8 cellular contexts compared by ENCODE assay signal in the genomic region with DNA sequence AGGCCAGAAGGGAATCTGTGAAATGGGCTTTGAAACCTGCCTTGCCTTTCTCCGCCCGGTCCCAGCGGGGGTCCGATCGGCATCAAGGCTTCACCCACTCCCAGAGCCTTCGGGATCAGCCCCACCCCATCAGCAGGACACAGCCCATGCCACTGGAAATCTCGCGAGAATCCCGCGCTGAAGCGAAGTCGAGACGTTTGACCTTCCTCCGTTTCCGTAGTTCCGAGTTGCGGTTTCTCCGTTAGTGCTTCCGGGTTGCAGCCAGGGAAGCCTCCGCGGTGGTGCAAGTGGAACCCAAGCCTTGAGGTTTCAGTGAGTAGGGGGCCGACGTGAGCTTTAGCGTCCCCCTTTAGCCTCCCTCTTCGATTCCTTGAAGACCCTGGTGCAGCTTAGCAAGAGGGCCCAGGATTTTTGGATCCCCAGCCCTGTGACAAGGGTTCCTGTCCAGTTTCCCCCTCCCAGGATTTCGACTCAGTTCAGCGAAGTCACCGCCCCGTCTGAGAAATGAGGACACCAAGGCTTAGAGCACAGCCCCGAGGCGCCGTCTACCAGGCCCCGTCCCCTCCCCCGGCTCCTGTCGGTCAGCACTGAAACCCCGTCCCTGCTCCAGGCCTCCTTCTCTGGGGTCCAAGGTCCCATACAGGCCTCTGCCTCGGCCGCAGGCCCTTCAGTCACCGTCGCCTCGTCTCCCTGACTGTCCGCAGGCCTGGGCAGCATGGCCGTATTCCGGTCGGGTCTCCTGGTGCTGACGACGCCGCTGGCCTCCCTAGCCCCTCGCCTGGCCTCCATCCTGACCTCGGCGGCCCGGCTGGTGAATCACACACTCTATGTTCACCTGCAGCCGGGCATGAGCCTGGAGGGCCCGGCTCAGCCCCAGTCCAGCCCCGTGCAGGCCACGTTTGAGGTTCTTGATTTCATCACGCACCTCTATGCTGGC. TPM values are rescaled to one million over a fixed set of nuclear protein-coding genes. Genes with fewer than 3 reads are reported as not detected.
A peak's percentile ranks its signal among the peaks of the same experiment; 100 is the strongest.
DNase-seq lines count a peak whose midpoint lies in the region; ATAC-seq and TF ChIP-seq lines count a peak whose summit lies in the region.

Gene COASY, plus strand, starts transcription at position 241 of the 937 bp plus-strand sequence. Its CDS starts 475 bp downstream, at position 716.

- H3K4me3 ChIP-seq in brain microvascular endothelial cell (ENCODE audit: low read depth, low read length) (peak within 1 kb of the TSS; percentile 87), retinal pigment epithelial cell (ENCODE audit: low read length) (peak within 1 kb of the TSS; percentile 93)

- intact Hi-C loops in Calu3 (cut with micrococcal nuclease; ENCODE audit: unreplicated experiment) = no loop called here

- no peaks in the 10 kb centered on the region for H3K9me3 Mint-ChIP-seq in Calu3 (ENCODE audit: low read depth, unreplicated experiment)

- H3K27ac ChIP-seq in brain microvascular endothelial cell = peak within 1 kb of the TSS; percentile 81

- peaks cover 21% of the 10 kb centered on the region for H3K36me3 ChIP-seq in brain microvascular endothelial cell (replicated peaks)

- BruUV-seq in Calu3 (replicated peaks; lab: Mats Ljungman, UMichigan) = TSS peak; percentile 69

- peak; percentile 98 for DNase-seq in Calu3
- peak; percentile 97 for DNase-seq in NCI-H2171 (lab: John Stamatoyannopoulos, UW)
- peak; percentile 92 for DNase-seq in UCSD-AML1 (lab: John Stamatoyannopoulos, UW; ENCODE audit: unreplicated experiment)
- DNase-seq in brain microvascular endothelial cell = peak; percentile 96
- peak; percentile 98 for DNase-seq in iPS DF 19.7 (ENCODE audit: low read depth, low spot score)
- DNase-seq in retinal pigment epithelial cell (ENCODE audit: low read depth) = peak; percentile 88

- H3K27me3 Mint-ChIP-seq in Calu3 (ENCODE audit: unreplicated experiment) = no peaks in the 10 kb centered on the region

- ATAC-seq in HG02623 (IDR thresholded peaks at IDR 0.05; ENCODE audit: unreplicated experiment) = peak; percentile 58
- ATAC-seq in HG03025 (IDR thresholded peaks at IDR 0.05; ENCODE audit: low FRiP score, unreplicated experiment) = no peak

- H3K36me3 Mint-ChIP-seq in Calu3 (ENCODE audit: insufficient read depth, unreplicated experiment) = peaks cover 65% of the 10 kb centered on the region

- TF ChIP-seq CTCF in Calu3 (IDR thresholded peaks at IDR 0.05; ENCODE audit: unreplicated experiment) (no peak), brain microvascular endothelial cell (IDR thresholded peaks at IDR 0.05; ENCODE audit: low read depth, low read length, missing control alignments) (no peak), retinal pigment epithelial cell (conservative IDR thresholded peaks at IDR 0.05; ENCODE audit: low read depth, low read length) (no peak)

- H3K4me1 Mint-ChIP-seq in Calu3 (ENCODE audit: low read depth, unreplicated experiment) = peaks cover 25% of the 10 kb centered on the region

- peak within 1 kb of the TSS; percentile 93 for H3K27ac Mint-ChIP-seq in Calu3 (ENCODE audit: unreplicated experiment)

- H3K27me3 ChIP-seq in brain microvascular endothelial cell (replicated peaks) = no peaks in the 10 kb centered on the region

- CTCF ChIA-PET in Calu3 (lab: Charles Lee) = interaction anchor here (0.9 to 1.4 kb wide), 2 partner anchors 14 to 16 kb away, joined by 3 to 9 read pairs; partner anchors contain the start of gene PSMC3IP

- in situ Hi-C loops in brain microvascular endothelial cell (cut with HindIII; ENCODE audit: low pct_ligation_motif_present, low sequenced_read_pairs) = no loop called here

- peak within 1 kb of the TSS; percentile 100 for H3K4me3 Mint-ChIP-seq in Calu3 (ENCODE audit: low read depth, unreplicated experiment)

RNA-seq across cellular contexts. Expression of gene COASY, which starts in this region (rescaled TPM):
- total RNA-seq in Calu3 (2022) = 159 and 163 TPM in 2 replicates
